8 cellular contexts compared by ENCODE assay signal in genomic region chr14:49619730-49620129, GRCh38. TPM values are rescaled to one million over a fixed set of nuclear protein-coding genes. Genes with fewer than 3 reads are reported as not detected.
DNase-seq lines count a peak whose midpoint lies in the region; ATAC-seq, FAIRE-seq and TF ChIP-seq lines count a peak whose summit lies in the region.

No MANE protein-coding gene starts in this region.

- H2AFZ ChIP-seq in GM23338 (no peak overlapping the region), SU-DHL-6 (ENCODE audit: low read depth, low read length, severe bottlenecking) (no peak overlapping the region)

- TF ChIP-seq CTCF in GM23338 (conservative IDR thresholded peaks at IDR 0.05; ENCODE audit: low read depth in 2 of 2) (no peak), SU-DHL-6 (IDR thresholded peaks at IDR 0.05; ENCODE audit: insufficient read depth, low read length, poor library complexity, severe bottlenecking) (no peak), fibroblast of the aortic adventitia (IDR thresholded peaks at IDR 0.05; ENCODE audit: insufficient read depth, low read length) (no peak), GM13977 (IDR thresholded peaks at IDR 0.05; ENCODE audit: extremely low read depth, insufficient read depth, missing control alignments) (no peak)

- no peaks in the 10 kb centered on the region for H3K9me3 ChIP-seq in SU-DHL-6 (ENCODE audit: insufficient read depth, low read length)

- no peak for FAIRE-seq in urothelium cell line (lab: Jason Lieb, UNC)

- H3K79me2 ChIP-seq in GM23338 (replicated peaks; ENCODE audit: insufficient read depth) (peaks cover 51% of the 10 kb centered on the region), SU-DHL-6 (ENCODE audit: insufficient read depth, low read length) (peaks cover 83% of the 10 kb centered on the region)

- H3K9me3 Mint-ChIP-seq in GM23338, result no peaks in the 10 kb centered on the region

- peak overlapping the region; percentile 80 for H3K4me2 ChIP-seq in GM23338
- peak overlapping the region; percentile 89 for H3K4me2 ChIP-seq in SU-DHL-6 (ENCODE audit: low read depth, low read length, poor library complexity, severe bottlenecking)

- H4K20me1 ChIP-seq in GM23338 (replicated peaks; ENCODE audit: insufficient read depth), result peaks cover 29% of the 10 kb centered on the region
- peaks cover 17% of the 10 kb centered on the region for H4K20me1 ChIP-seq in SU-DHL-6 (ENCODE audit: low read depth, low read length)

- peak overlapping the region; percentile 99 for H3K4me3 Mint-ChIP-seq in GM23338

- H3K36me3 Mint-ChIP-seq in GM23338 (ENCODE audit: low read depth), result peaks cover 41% of the 10 kb centered on the region

- peaks cover 11% of the 10 kb centered on the region for H3K4me1 ChIP-seq in GM23338 (ENCODE audit: insufficient read depth)

- H3F3A ChIP-seq in GM23338 (replicated peaks; ENCODE audit: low read depth) (peaks cover 16% of the 10 kb centered on the region), SU-DHL-6 (ENCODE audit: insufficient read depth) (peaks cover 48% of the 10 kb centered on the region)

- in situ Hi-C loops in GM13977 (cut with MboI; ENCODE audit: low pct_unique_long_range_greater_than_20kb, low sequenced_read_pairs, unreplicated experiment), result no loop called here

- H3K27me3 ChIP-seq in GM23338 (ENCODE audit: insufficient read depth) (no peaks in the 10 kb centered on the region), SU-DHL-6 (ENCODE audit: low read length) (no peaks in the 10 kb centered on the region)

- no peak for ATAC-seq in GM23338
- no peak for ATAC-seq in GM19023 (IDR thresholded peaks at IDR 0.05; ENCODE audit: unreplicated experiment)

- H3K27me3 Mint-ChIP-seq in GM23338 (ENCODE audit: insufficient read depth, low read depth, poor library complexity), result peaks cover 1% of the 10 kb centered on the region

- H3K36me3 ChIP-seq in GM23338 (ENCODE audit: insufficient read depth), result peaks cover 13% of the 10 kb centered on the region; the same call in 1 of the 2 replicates
- H3K36me3 ChIP-seq in SU-DHL-6 (ENCODE audit: low read length), result peaks cover 19% of the 10 kb centered on the region

- H3K9ac ChIP-seq in SU-DHL-6 (ENCODE audit: low read length), result peak overlapping the region; percentile 90

- H3K9me2 ChIP-seq in GM23338 (ENCODE audit: insufficient read depth) (no peaks in the 10 kb centered on the region), SU-DHL-6 (replicated peaks; ENCODE audit: insufficient read depth, low read length) (no peaks in the 10 kb centered on the region)

- H3K4me3 ChIP-seq in GM23338, result peak overlapping the region; percentile 94
- H3K4me3 ChIP-seq in SU-DHL-6 (ENCODE audit: insufficient read depth, low read length, poor library complexity, severe bottlenecking), result peak overlapping the region; percentile 78
- H3K4me3 ChIP-seq in fibroblast of the aortic adventitia (ENCODE audit: low read depth, low read length), result peak overlapping the region; percentile 96
- peak overlapping the region; percentile 94 for H3K4me3 ChIP-seq in skeletal muscle cell (ENCODE audit: low read depth, low read length)

- peak overlapping the region; percentile 98 for H3K27ac Mint-ChIP-seq in GM23338

- no peak for DNase-seq in GM23338 (ENCODE audit: low spot score)
- no peak for DNase-seq in fibroblast of the aortic adventitia (ENCODE audit: low read depth)
- DNase-seq in skeletal muscle cell (ENCODE audit: low read depth), result no peak
- DNase-seq in GM13977 (ENCODE audit: low spot score), result no peak
- no peak for DNase-seq in NCI-H1436 treated with DMSO at 0.1 percent for 48 hours (lab: John Stamatoyannopoulos, UW)
- no peak for DNase-seq in urothelium cell line (ENCODE audit: low spot score)

- peak overlapping the region; percentile 95 for H3K27ac ChIP-seq in GM23338 (ENCODE audit: low read depth)
- H3K27ac ChIP-seq in SU-DHL-6 (ENCODE audit: low read depth, low read length), result peak overlapping the region; percentile 79

- peaks cover 18% of the 10 kb centered on the region for H3K4me1 Mint-ChIP-seq in GM23338

TF ChIP-seq in GM23338, 12 proteins besides CTCF, POLR2A, EP300 and RAD21 (continues in another document):
- TF ChIP-seq REST (IDR thresholded peaks at IDR 0.05; ENCODE audit: unreplicated experiment) (no peak), ZNF114 (CRISPR knock-in tag; IDR thresholded peaks at IDR 0.05) (no peak), POLR2AphosphoS5 (IDR thresholded peaks at IDR 0.05; ENCODE audit: low read depth) (no peak)

RNA-seq across cellular contexts. Expression of gene RPL36AL, which starts 0.7 kb away (rescaled TPM):
- 122 and 204 TPM in 2 replicates for total RNA-seq in GM23338 (2014; rRNA removed; shearing (Covaris generic))
- 690 and 723 TPM in 2 replicates for polyA plus RNA-seq in GM23338 (2016; fragmentation: Nextera tagmentation; extraction: Ambion mirVana)
- 180 and 525 TPM in 2 replicates for total RNA-seq in fibroblast of the aortic adventitia (ENCODE audit: low replicate concordance)

RNA-seq across cellular contexts. Expression of gene MGAT2, which starts 0.9 kb away (rescaled TPM):
- 25.7 and 31.6 TPM in 2 replicates for total RNA-seq in GM23338 (2014; rRNA removed; shearing (Covaris generic))
- 10.1 and 10.3 TPM in 2 replicates for polyA plus RNA-seq in GM23338 (2016; fragmentation: Nextera tagmentation; extraction: Ambion mirVana)
- total RNA-seq in fibroblast of the aortic adventitia (ENCODE audit: low replicate concordance), result 76.9 and 103 TPM in 2 replicates

RNA-seq across cellular contexts. Expression of gene DNAAF2, which starts 15.3 kb away (rescaled TPM):
- total RNA-seq in GM23338 (2014; rRNA removed; shearing (Covaris generic)), result 40.4 and 41.2 TPM in 2 replicates
- 56.9 and 62.6 TPM in 2 replicates for polyA plus RNA-seq in GM23338 (2016; fragmentation: Nextera tagmentation; extraction: Ambion mirVana)
- total RNA-seq in fibroblast of the aortic adventitia (ENCODE audit: low replicate concordance), result 10.5 and 24.9 TPM in 2 replicates

RNA-seq across cellular contexts. Expression of gene LRR1, which starts 21.0 kb away (rescaled TPM):
- 27.8 and 31.8 TPM in 2 replicates for total RNA-seq in GM23338 (2014; rRNA removed; shearing (Covaris generic))
- 37.7 and 41.9 TPM in 2 replicates for polyA plus RNA-seq in GM23338 (2016; fragmentation: Nextera tagmentation; extraction: Ambion mirVana)
- total RNA-seq in fibroblast of the aortic adventitia (ENCODE audit: low replicate concordance), result 10.6 and 33.4 TPM in 2 replicates

RNA-seq across cellular contexts. Expression of gene RPS29, which starts 33.5 kb away (rescaled TPM):
- 2,294 and 3,734 TPM in 2 replicates for total RNA-seq in GM23338 (2014; rRNA removed; shearing (Covaris generic))
- 2,556 and 2,560 TPM in 2 replicates for polyA plus RNA-seq in GM23338 (2016; fragmentation: Nextera tagmentation; extraction: Ambion mirVana)
- 822 and 5,262 TPM in 2 replicates for total RNA-seq in fibroblast of the aortic adventitia (ENCODE audit: low replicate concordance)
